Comparison of ENCODE assay signal across 12 cellular contexts in the genomic region with DNA sequence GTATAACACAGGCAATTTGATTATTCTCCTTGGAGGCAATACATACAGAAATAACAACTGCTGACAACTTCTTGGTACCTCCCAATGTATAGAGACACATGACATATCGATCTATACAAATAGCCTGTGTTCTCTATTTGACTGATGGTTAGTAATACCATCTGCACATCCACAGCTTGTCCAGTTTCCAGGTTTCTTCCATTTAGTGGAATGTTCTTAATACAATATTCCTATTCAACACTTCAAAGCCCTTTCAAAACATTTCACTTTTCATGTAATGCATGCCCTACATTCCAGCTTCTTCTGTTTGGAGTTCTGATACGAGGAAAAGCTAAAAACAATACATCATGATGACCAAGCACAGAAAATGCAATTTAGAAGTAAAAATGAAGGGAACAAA.
"Had no signal": no experiment of that assay in that cellular context is flagged by ENCODE, and none has a peak within 500 bp of the region (broad histone marks: within the 10 kb centered on the region; RNA-seq: fewer than 3 reads in every experiment).

No MANE protein-coding gene starts in this region.

- DNase-seq: activated CD4-positive, alpha-beta T cell treated with anti-CD3 and anti-CD28 coated beads for 4 hours; activated CD8-positive, alpha-beta memory T cell treated with anti-CD3 and anti-CD28 coated beads, Interleukin-2, amount 50 U/mL, for 4 hours; activated CD8-positive, alpha-beta T cell treated with anti-CD3 and anti-CD28 coated beads for 36 hours; activated naive CD8-positive, alpha-beta T cell treated with anti-CD3 and anti-CD28 coated beads, Interleukin-2, amount 10 ng/mL, durations not matched to agents 7 days and 5 days; activated T-cell treated with anti-CD3 and anti-CD28 coated beads, Interleukin-2, amount 50 U/mL, for 72 hours; anterior cingulate cortex; left ventricle myocardium inferior; stimulated activated CD4-positive, alpha-beta T cell treated with anti-CD3 and anti-CD28 coated beads, Interleukin-15, amount 100 ng/mL, for 24 hours; stimulated activated CD4-positive, alpha-beta T cell treated with anti-CD3 and anti-CD28 coated beads, Interleukin-4, amount 100 ng/mL, for 24 hours had no signal

- H3K27me3 ChIP-seq: gastroesophageal sphincter, testis had no signal

- ATAC-seq: activated CD8-positive, alpha-beta T cell treated with anti-CD3 and anti-CD28 coated beads for 36 hours; activated T-cell treated with anti-CD3 and anti-CD28 coated beads, Interleukin-2, amount 50 U/mL, for 72 hours had no signal

- H3K4me3 ChIP-seq: gastroesophageal sphincter, left ventricle myocardium inferior, testis had no signal

- FAIRE-seq: colon had no signal

- H3K9me3 ChIP-seq: gastroesophageal sphincter, left ventricle myocardium inferior, testis had no signal

- H3K4me1 ChIP-seq: gastroesophageal sphincter, testis had no signal

- H3K36me3 ChIP-seq: gastroesophageal sphincter, left ventricle myocardium inferior had no signal

- H3K27ac ChIP-seq: gastroesophageal sphincter, left ventricle myocardium inferior had no signal
